ENCODE assay signal across 11 cellular contexts in genomic region chr3:123327956-123328850, GRCh38.
DNase-seq lines count a peak whose midpoint lies in the region; ATAC-seq and TF ChIP-seq lines count a peak whose summit lies in the region.
"Had no signal": no experiment of that assay in that cellular context is flagged by ENCODE, and none has a peak within 500 bp of the region (broad histone marks: within the 10 kb centered on the region; RNA-seq: fewer than 3 reads in every experiment).

No MANE protein-coding gene starts in this region.

- no peak overlapping the region for H4K91ac ChIP-seq in neuronal stem cell (ENCODE audit: low read depth, low read length, poor library complexity)

- H3F3A ChIP-seq in PC-3 (ENCODE audit: low read length, unreplicated experiment) = no peaks in the 10 kb centered on the region

- peak overlapping the region; percentile 22 for H3K23ac ChIP-seq in neuronal stem cell (ENCODE audit: low read depth, low read length, poor library complexity)

- H3K9me2 ChIP-seq in PC-3 (replicated peaks; ENCODE audit: low read length) = no peaks in the 10 kb centered on the region

- no peak overlapping the region for H3K27ac ChIP-seq in CD4-positive, alpha-beta T cell (ENCODE audit: low read depth, low read length)
- H3K27ac ChIP-seq in PC-3 (ENCODE audit: low read length) (no peak overlapping the region), gastroesophageal sphincter (peak overlapping the region; percentile 32 to 90 (median 86)), neuronal stem cell (replicated peaks; ENCODE audit: low read length) (no peak overlapping the region)
- H3K27ac ChIP-seq: ovary had no signal

- H3K36me3 Mint-ChIP-seq in CD4-positive, alpha-beta T cell (ENCODE audit: low read depth) = no peaks in the 10 kb centered on the region
- H3K36me3 Mint-ChIP-seq: activated naive CD4-positive, alpha-beta T cell treated with anti-CD3 and anti-CD28 coated beads, Interleukin-2, amount 50 U/mL, for 24 hours; naive thymus-derived CD8-positive, alpha-beta T cell had no signal

- CTCF ChIA-PET in CD4-positive, alpha-beta T cell (lab: Charles Lee) = no interaction called here
- CTCF ChIA-PET in PC-3 (lab: Charles Lee) = no interaction called here

- H2BK120ac ChIP-seq in neuronal stem cell (ENCODE audit: low read depth, low read length) = no peak overlapping the region

- intact Hi-C loops in CD4-positive, alpha-beta T cell (cut with DNase I, micrococcal nuclease) = loop anchor here in 1 of 2 experiments (5.0 kb wide), 1 partner anchor 1781 kb away; the partner anchor contains the start of gene POLQ
- intact Hi-C loops in PC-3 (cut with micrococcal nuclease) = no loop called here

- H2BK12ac ChIP-seq in neuronal stem cell (ENCODE audit: low read length) = no peak overlapping the region

- no peaks in the 10 kb centered on the region for H3K4me1 ChIP-seq in PC-3 (ENCODE audit: insufficient read depth, low read length)
- H3K4me1 ChIP-seq in gastroesophageal sphincter = peaks cover 10 to 100% (median 23%) of the 10 kb centered on the region in 3 donors
- H3K4me1 ChIP-seq in neuronal stem cell (ENCODE audit: control insufficient read depth in 2 of 2, insufficient read depth in 1 of 2, low read depth in 1 of 2, low read length in 2 of 2) = no peaks in the 10 kb centered on the region

- H3K27ac Mint-ChIP-seq in CD4-positive, alpha-beta T cell = no peak overlapping the region
- H3K27ac Mint-ChIP-seq: activated naive CD4-positive, alpha-beta T cell treated with anti-CD3 and anti-CD28 coated beads, Interleukin-2, amount 50 U/mL, for 24 hours; activated T-helper 1 cell treated with anti-CD3 and anti-CD28 coated beads, Interleukin-12 subunit alpha, Interleukin-12 subunit beta, Interleukin-2, Interleukin-4 antibody, amounts not matched to agents 30 ng/mL and 10 ng/mL and 1 ng/mL, durations not matched to agents 14 hours and 24 hours and 36 hours; naive thymus-derived CD8-positive, alpha-beta T cell had no signal

- H3K4me2 ChIP-seq in PC-3 (ENCODE audit: low read length) (no peak overlapping the region), neuronal stem cell (ENCODE audit: insufficient read depth, low read length, poor library complexity, severe bottlenecking) (no peak overlapping the region)

- peak overlapping the region; percentile 4 for H3K18ac ChIP-seq in neuronal stem cell (ENCODE audit: low read length)

- H2BK5ac ChIP-seq in neuronal stem cell (ENCODE audit: low read length) = no peak overlapping the region

- no TSS peak for BruUV-seq in PC-3 (replicated peaks; lab: Mats Ljungman, UMichigan)

- H2AFZ ChIP-seq in PC-3 (ENCODE audit: low read length) (no peak overlapping the region), neuronal stem cell (ENCODE audit: low read length) (no peak overlapping the region)

- no peaks in the 10 kb centered on the region for H3K79me1 ChIP-seq in neuronal stem cell (ENCODE audit: low read depth, low read length)

- no peak overlapping the region for H3K14ac ChIP-seq in neuronal stem cell (ENCODE audit: low read length)

- H3K9me3 Mint-ChIP-seq in CD4-positive, alpha-beta T cell = no peaks in the 10 kb centered on the region
- H3K9me3 Mint-ChIP-seq: activated naive CD4-positive, alpha-beta T cell treated with anti-CD3 and anti-CD28 coated beads, Interleukin-2, amount 50 U/mL, for 24 hours; activated T-helper 1 cell treated with anti-CD3 and anti-CD28 coated beads, Interleukin-12 subunit alpha, Interleukin-12 subunit beta, Interleukin-2, Interleukin-4 antibody, amounts not matched to agents 30 ng/mL and 10 ng/mL and 1 ng/mL, durations not matched to agents 14 hours and 24 hours and 36 hours; naive thymus-derived CD8-positive, alpha-beta T cell had no signal

- DNase-seq in CD4-positive, alpha-beta T cell = no peak
- DNase-seq in PC-3 (no peak), neuronal stem cell (ENCODE audit: low spot score) (no peak), pons (ENCODE audit: low spot score) (no peak), cerebellar nuclear complex (lab: John Stamatoyannopoulos, UW) (no peak)
- no peak for DNase-seq in activated CD4-positive, CD25-positive, alpha-beta regulatory T cell (lab: John Stamatoyannopoulos, UW)

- no peak overlapping the region for H2BK15ac ChIP-seq in neuronal stem cell (ENCODE audit: low read length)

- POLR2A ChIA-PET in CD4-positive, alpha-beta T cell (lab: Charles Lee) = no interaction called here
- POLR2A ChIA-PET in PC-3 (lab: Charles Lee; ENCODE audit: unreplicated experiment) = no interaction called here

- no peak for TF ChIP-seq EP300 in gastroesophageal sphincter (IDR thresholded peaks at IDR 0.05)

- no peaks in the 10 kb centered on the region for H3K27me3 ChIP-seq in CD4-positive, alpha-beta T cell (ENCODE audit: control insufficient read depth, insufficient read depth, low read length)
- H3K27me3 ChIP-seq in PC-3 (ENCODE audit: low read length) (peaks cover 50% of the 10 kb centered on the region), gastroesophageal sphincter (no peaks in the 10 kb centered on the region), neuronal stem cell (ENCODE audit: control insufficient read depth in 3 of 3, insufficient read depth in 3 of 3, low read depth in 1 of 3, low read length in 3 of 3) (peaks cover 0 to 37% (median 2%) of the 10 kb centered on the region in 3 experiments)
- H3K27me3 ChIP-seq: ovary had no signal

- no peak overlapping the region for H4K8ac ChIP-seq in neuronal stem cell (ENCODE audit: low read depth, low read length)

- no peaks in the 10 kb centered on the region for H3K79me2 ChIP-seq in PC-3 (ENCODE audit: low read length)

- H3K4me3 ChIP-seq in PC-3 (ENCODE audit: low read length) (no peak overlapping the region), gastroesophageal sphincter (no peak overlapping the region), neuronal stem cell (ENCODE audit: low read length in 2 of 2) (peak overlapping the region in 1 of 2 donors; percentile 15)
- H3K4me3 ChIP-seq: ovary had no signal

- no peak for TF ChIP-seq CTCF in CD4-positive, alpha-beta T cell (IDR thresholded peaks at IDR 0.05)
- TF ChIP-seq CTCF in PC-3 (conservative IDR thresholded peaks at IDR 0.05; ENCODE audit: low read depth, low read length) (no peak), gastroesophageal sphincter (IDR thresholded peaks at IDR 0.05) (no peak)

- no peak overlapping the region for H2AK5ac ChIP-seq in neuronal stem cell (ENCODE audit: low read depth, low read length)

- H4K20me1 ChIP-seq in PC-3 (ENCODE audit: low read length) = no peaks in the 10 kb centered on the region

- H3K27me3 Mint-ChIP-seq in CD4-positive, alpha-beta T cell = no peaks in the 10 kb centered on the region
- H3K27me3 Mint-ChIP-seq: activated naive CD4-positive, alpha-beta T cell treated with anti-CD3 and anti-CD28 coated beads, Interleukin-2, amount 50 U/mL, for 24 hours had no signal

- H3K36me3 ChIP-seq in PC-3 (ENCODE audit: low read depth, low read length) = no peaks in the 10 kb centered on the region
- peaks cover 0 to 50% of the 10 kb centered on the region in 2 donors for H3K36me3 ChIP-seq in gastroesophageal sphincter
- H3K36me3 ChIP-seq in neuronal stem cell (replicated peaks in 1 of 2; ENCODE audit: control insufficient read depth in 2 of 2, insufficient read depth in 2 of 2, low read length in 2 of 2) = no peaks in the 10 kb centered on the region
- H3K36me3 ChIP-seq: ovary had no signal

- ATAC-seq in CD4-positive, alpha-beta T cell (ENCODE audit: poor library complexity) = peak; percentile 14
- peak; percentile 29 for ATAC-seq in PC-3
- no peak for ATAC-seq in gastroesophageal sphincter

- H3K4me3 Mint-ChIP-seq in CD4-positive, alpha-beta T cell = no peak overlapping the region
- H3K4me3 Mint-ChIP-seq: activated naive CD4-positive, alpha-beta T cell treated with anti-CD3 and anti-CD28 coated beads, Interleukin-2, amount 50 U/mL, for 24 hours; activated T-helper 1 cell treated with anti-CD3 and anti-CD28 coated beads, Interleukin-12 subunit alpha, Interleukin-12 subunit beta, Interleukin-2, Interleukin-4 antibody, amounts not matched to agents 30 ng/mL and 10 ng/mL and 1 ng/mL, durations not matched to agents 14 hours and 24 hours and 36 hours; naive thymus-derived CD8-positive, alpha-beta T cell had no signal

- TF ChIP-seq POLR2A in gastroesophageal sphincter (IDR thresholded peaks at IDR 0.05) = no peak

- 26 to 69% methylated on average over 8 to 10 of the region's 25 CpGs for WGBS in gastroesophageal sphincter (ENCODE audit: low coverage in 1 of 2), 2 donors
- WGBS in neuronal stem cell (ENCODE audit: extremely low coverage in 2 of 2, insufficient read length in 2 of 2, insufficient replicate concordance in 1 of 2), 2 donors = no CpG with 5 or more reads among the region's 25 CpGs

- H3K9me3 ChIP-seq in CD4-positive, alpha-beta T cell (ENCODE audit: control insufficient read depth, low read length) = no peaks in the 10 kb centered on the region
- H3K9me3 ChIP-seq in PC-3 (ENCODE audit: low read length) (no peaks in the 10 kb centered on the region), gastroesophageal sphincter (no peaks in the 10 kb centered on the region), neuronal stem cell (replicated peaks in 1 of 2; ENCODE audit: control insufficient read depth in 2 of 2, insufficient read depth in 1 of 2, low read depth in 1 of 2, low read length in 2 of 2) (peaks cover 0 to 2% of the 10 kb centered on the region in 2 donors)
- H3K9me3 ChIP-seq: ovary had no signal

- H3K9ac ChIP-seq in PC-3 (ENCODE audit: low read length) (no peak overlapping the region), neuronal stem cell (ENCODE audit: low read depth, low read length, poor library complexity) (peak overlapping the region; percentile 64)

- H3K4me1 Mint-ChIP-seq in CD4-positive, alpha-beta T cell (ENCODE audit: low read depth) = no peaks in the 10 kb centered on the region
- H3K4me1 Mint-ChIP-seq: activated naive CD4-positive, alpha-beta T cell treated with anti-CD3 and anti-CD28 coated beads, Interleukin-2, amount 50 U/mL, for 24 hours had no signal

- H3K4ac ChIP-seq in neuronal stem cell (ENCODE audit: low read length) = no peak overlapping the region

Comparison
In these comparisons a context has a peak if more than half of its experiments do, and no peak if none do; other contexts are left out.
1. H3K27ac ChIP-seq: peak in gastroesophageal sphincter (4 of 4); none in CD4-positive, alpha-beta T cell (single experiment), PC-3 (single experiment) and neuronal stem cell (single experiment).